Comparison of ENCODE assay signal across 13 cellular contexts in the genomic region with DNA sequence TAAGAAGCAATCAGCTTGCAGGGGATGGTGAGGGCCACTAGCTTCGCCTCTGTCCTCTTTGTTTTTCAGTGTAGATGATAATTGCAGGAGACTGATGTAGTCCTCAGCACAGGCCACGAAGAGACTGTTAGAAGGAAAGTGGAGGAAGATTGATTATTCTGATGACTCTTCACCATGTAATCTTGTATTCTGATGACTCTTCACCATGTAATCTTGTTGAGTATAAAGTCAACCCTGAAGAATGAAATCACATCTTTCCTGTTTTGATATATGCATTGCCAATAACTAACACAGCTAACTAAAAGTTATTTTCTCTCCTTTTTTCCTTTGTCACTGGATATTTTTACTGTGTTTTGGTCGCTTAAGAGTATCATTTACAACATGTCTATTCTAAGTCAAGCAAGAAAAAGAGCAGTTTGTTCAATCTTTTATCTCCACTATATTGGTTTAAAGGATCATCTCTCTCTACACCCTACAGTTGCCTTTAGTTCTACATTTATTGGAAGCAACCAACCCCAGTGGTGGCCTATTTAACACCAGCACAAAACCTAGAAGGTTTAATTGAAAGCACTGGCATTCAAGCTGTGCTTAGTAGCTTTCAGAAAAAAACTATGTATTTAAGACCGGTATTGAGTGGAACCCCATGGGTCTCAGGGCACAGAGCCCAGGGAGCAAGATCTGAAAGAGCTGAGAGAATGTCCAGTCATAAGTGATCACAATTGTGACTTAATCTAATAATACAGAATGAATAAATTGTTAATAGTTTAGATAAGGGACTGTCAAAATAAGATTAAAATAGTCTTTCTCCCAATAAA.
DNase-seq lines count a peak whose midpoint lies in the region; ATAC-seq and TF ChIP-seq lines count a peak whose summit lies in the region.
"Had no signal": no experiment of that assay in that cellular context is flagged by ENCODE, and none has a peak within 500 bp of the region (broad histone marks: within the 10 kb centered on the region; RNA-seq: fewer than 3 reads in every experiment).

No MANE protein-coding gene starts in this region.

- H3F3A ChIP-seq in PC-3 (ENCODE audit: low read length, unreplicated experiment): no peaks in the 10 kb centered on the region
- no peaks in the 10 kb centered on the region for H3F3A ChIP-seq in MM.1S (ENCODE audit: insufficient read depth, low read length)

- CTCF ChIA-PET in PC-3 (lab: Charles Lee): no interaction called here

- no peak overlapping the region for H3K9ac ChIP-seq in PC-3 (ENCODE audit: low read length)
- peak overlapping the region; percentile 66 for H3K9ac ChIP-seq in skeletal muscle satellite cell (ENCODE audit: low read depth, low read length)
- no peak overlapping the region for H3K9ac ChIP-seq in MM.1S (ENCODE audit: low read length)

- H3K4me2 ChIP-seq in PC-3 (ENCODE audit: low read length) (peak overlapping the region; percentile 41), skeletal muscle satellite cell (ENCODE audit: low read length) (peak overlapping the region; percentile 65), MM.1S (ENCODE audit: low read depth, low read length) (no peak overlapping the region)

- no peaks in the 10 kb centered on the region for H4K20me1 ChIP-seq in PC-3 (ENCODE audit: low read length)
- no peaks in the 10 kb centered on the region for H4K20me1 ChIP-seq in MM.1S (ENCODE audit: insufficient read depth, low read length)

- BruUV-seq in PC-3 (replicated peaks; lab: Mats Ljungman, UMichigan): no TSS peak

- POLR2A ChIA-PET in PC-3 (lab: Charles Lee; ENCODE audit: unreplicated experiment): no interaction called here

- H2AFZ ChIP-seq in PC-3 (ENCODE audit: low read length): peak overlapping the region; percentile 5; the same call in 1 of the 2 replicates
- no peak overlapping the region for H2AFZ ChIP-seq in MM.1S (ENCODE audit: low read length)

- no peaks in the 10 kb centered on the region for H3K36me3 ChIP-seq in PC-3 (ENCODE audit: low read depth, low read length)
- H3K36me3 ChIP-seq in skeletal muscle satellite cell (ENCODE audit: insufficient read depth, low read length): no peaks in the 10 kb centered on the region
- no peaks in the 10 kb centered on the region for H3K36me3 ChIP-seq in MM.1S (replicated peaks; ENCODE audit: insufficient read depth, low read length)
- H3K36me3 ChIP-seq: Peyer's patch, vagina had no signal

- peak; percentile 24; the same call in 1 of the 2 replicates for ATAC-seq in PC-3
- peak; percentile 52 for ATAC-seq in esophagus mucosa
- ATAC-seq in GM21619 (IDR thresholded peaks at IDR 0.05; ENCODE audit: unreplicated experiment): no peak

- H3K27me3 ChIP-seq in PC-3 (ENCODE audit: low read length) (no peaks in the 10 kb centered on the region), skeletal muscle satellite cell (ENCODE audit: control insufficient read depth, insufficient read depth, low read length) (no peaks in the 10 kb centered on the region), MM.1S (replicated peaks; ENCODE audit: insufficient read depth, low read length) (no peaks in the 10 kb centered on the region)
- H3K27me3 ChIP-seq: Peyer's patch, vagina had no signal

- H3K27ac ChIP-seq in PC-3 (ENCODE audit: low read length): no peak overlapping the region
- H3K27ac ChIP-seq in MM.1S (ENCODE audit: low read length): no peak overlapping the region
- H3K27ac ChIP-seq: Peyer's patch, vagina had no signal

- H3K9me2 ChIP-seq in PC-3 (replicated peaks; ENCODE audit: low read length) (no peaks in the 10 kb centered on the region), MM.1S (replicated peaks; ENCODE audit: insufficient read depth, low read length) (no peaks in the 10 kb centered on the region)

- no peaks in the 10 kb centered on the region for H3K9me3 ChIP-seq in PC-3 (ENCODE audit: low read length)
- H3K9me3 ChIP-seq in skeletal muscle satellite cell (replicated peaks; ENCODE audit: low read length): no peaks in the 10 kb centered on the region
- no peaks in the 10 kb centered on the region for H3K9me3 ChIP-seq in MM.1S (replicated peaks; ENCODE audit: insufficient read depth, low read length)
- H3K9me3 ChIP-seq: Peyer's patch, vagina had no signal

- H3K79me2 ChIP-seq in PC-3 (ENCODE audit: low read length): no peaks in the 10 kb centered on the region
- H3K79me2 ChIP-seq in MM.1S (ENCODE audit: low read length): no peaks in the 10 kb centered on the region

- no peak overlapping the region for H3K4me3 ChIP-seq in PC-3 (ENCODE audit: low read length)
- H3K4me3 ChIP-seq in skeletal muscle satellite cell (ENCODE audit: low read length): peak overlapping the region; percentile 30
- H3K4me3 ChIP-seq in MM.1S (ENCODE audit: low read length): no peak overlapping the region
- H3K4me3 ChIP-seq: Peyer's patch, vagina had no signal

- H3K4me1 ChIP-seq in PC-3 (ENCODE audit: insufficient read depth, low read length): peaks cover 51% of the 10 kb centered on the region
- peaks cover 52% of the 10 kb centered on the region for H3K4me1 ChIP-seq in skeletal muscle satellite cell (ENCODE audit: control insufficient read depth, insufficient read depth, low read length)
- no peaks in the 10 kb centered on the region for H3K4me1 ChIP-seq in MM.1S (ENCODE audit: low read length)
- H3K4me1 ChIP-seq: vagina had no signal

- intact Hi-C loops in PC-3 (cut with micrococcal nuclease): loop anchor here (5.0 kb wide), 1 partner anchor 82 kb away; no protein-coding TSS in a partner anchor

- DNase-seq in NCI-H82 (lab: John Stamatoyannopoulos, UW) (peak; percentile 19), NCI-H82 treated with DMSO at 0.1 percent for 48 hours (lab: John Stamatoyannopoulos, UW; ENCODE audit: unreplicated experiment) (no peak), PC-3 (peak; percentile 75), MM.1S (no peak), OCI-M2 (lab: John Stamatoyannopoulos, UW; ENCODE audit: unreplicated experiment) (no peak)
- DNase-seq: activated naive CD8-positive, alpha-beta T cell treated with anti-CD3 and anti-CD28 coated beads, Interleukin-2, amount 10 ng/mL, durations not matched to agents 7 days and 5 days; DMS53; NCI-H187 treated with DMSO at 0.1 percent for 48 hours; Peyer's patch had no signal

- TF ChIP-seq CTCF in PC-3 (conservative IDR thresholded peaks at IDR 0.05; ENCODE audit: low read depth, low read length) (no peak), MM.1S (IDR thresholded peaks at IDR 0.05; ENCODE audit: low read length) (no peak)

Comparison
In these comparisons a context has a peak if more than half of its experiments do, and no peak if none do; other contexts are left out.
1. DNase-seq: peak in NCI-H82 (single experiment) and PC-3 (single experiment); none in NCI-H82 treated with DMSO at 0.1 percent for 48 hours (single experiment), MM.1S (single experiment) and OCI-M2 (single experiment).